1 cellular context compared by ENCODE assay signal in the genomic region with DNA sequence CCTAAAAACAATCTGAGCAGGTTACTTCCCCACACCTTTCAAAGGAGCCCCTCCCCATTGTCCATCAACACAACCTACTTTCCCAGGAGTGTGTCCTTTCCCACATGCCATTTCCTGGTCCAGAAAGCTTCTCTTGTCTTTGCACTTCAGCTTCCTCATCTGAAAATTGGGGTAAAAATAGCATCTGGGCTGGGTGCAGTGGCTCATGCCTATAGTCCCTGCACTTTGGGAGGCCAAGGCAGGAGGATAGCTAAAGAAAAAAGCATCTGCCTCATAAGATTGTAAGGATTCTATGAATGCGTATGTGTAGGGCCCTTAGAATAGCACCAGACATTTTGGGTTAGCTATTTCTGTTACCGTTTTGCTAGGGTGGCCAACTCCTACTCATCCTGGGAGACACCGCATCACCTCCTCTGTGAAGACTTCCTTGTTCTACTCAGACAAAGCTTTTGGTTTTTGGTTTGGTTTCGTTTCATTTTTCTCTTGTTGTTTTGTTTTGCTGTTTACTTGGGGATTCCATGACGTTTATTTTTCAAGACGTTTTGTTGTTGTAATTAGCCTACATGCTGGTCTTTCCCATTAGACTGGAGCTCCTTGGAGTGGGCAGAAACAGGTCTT.
TF ChIP-seq lines count a peak whose summit lies in the region.

No MANE protein-coding gene starts in this region.

TF ChIP-seq in GM12878, 131 proteins besides CTCF, POLR2A, EP300 and RAD21 (continued from another document and continues in another):
- TF ChIP-seq ATF2 (IDR thresholded peaks at IDR 0.05; ENCODE audit: low read length) (peak; percentile 44; the same call in 1 of the 2 replicates), IKZF1 (conservative IDR thresholded peaks at IDR 0.05) (no peak; the same call in 1 of the 2 replicates), MTA3 (IDR thresholded peaks at IDR 0.05; ENCODE audit: borderline replicate concordance, low read length) (peak; percentile 41; the same call in 1 of the 2 replicates), SIX5 (IDR thresholded peaks at IDR 0.05; ENCODE audit: low read depth, low read length, severe bottlenecking) (no peak), SUZ12 (IDR thresholded peaks at IDR 0.05; ENCODE audit: unreplicated experiment) (no peak), ETV6 (conservative IDR thresholded peaks at IDR 0.05 in 1 of 2, IDR thresholded peaks at IDR 0.05 in 1 of 2; ENCODE audit: borderline replicate concordance in 1 of 2, low read depth in 1 of 2) (peak in 1 of 2 experiments; percentile 60; a peak in 1 of 4 replicates), JUND (IDR thresholded peaks at IDR 0.05; ENCODE audit: low read depth, low read length) (no peak), YBX1 (IDR thresholded peaks at IDR 0.05) (no peak), CBX5 (IDR thresholded peaks at IDR 0.05; ENCODE audit: low read depth) (no peak), SPI1 (IDR thresholded peaks at IDR 0.05; ENCODE audit: borderline replicate concordance, insufficient read depth, low read depth, low read length) (peak; percentile 43), GATAD2B (conservative IDR thresholded peaks at IDR 0.05; ENCODE audit: low read depth) (no peak), CREM (IDR thresholded peaks at IDR 0.05; ENCODE audit: low read depth) (peak; percentile 50; the same call in 1 of the 2 replicates), MEF2A (IDR thresholded peaks at IDR 0.05; ENCODE audit: insufficient read depth, low read depth, low read length) (peak; percentile 80), CEBPB (IDR thresholded peaks at IDR 0.05; ENCODE audit: borderline replicate concordance in 1 of 2, low read depth in 2 of 2, low read length in 2 of 2) (no peak), SUPT20H (IDR thresholded peaks at IDR 0.05; ENCODE audit: borderline replicate concordance, control insufficient read depth, low read depth, low read length) (no peak), CREB1 (IDR thresholded peaks at IDR 0.05; ENCODE audit: low read depth) (peak; percentile 51), BRCA1 (IDR thresholded peaks at IDR 0.05; ENCODE audit: low read depth, low read length) (no peak), FOS (IDR thresholded peaks at IDR 0.05; ENCODE audit: borderline replicate concordance, extremely low read depth, insufficient read length) (no peak), FOXK2 (IDR thresholded peaks at IDR 0.05) (peak; percentile 28; the same call in 1 of the 2 replicates), KAT2A (conservative IDR thresholded peaks at IDR 0.05; ENCODE audit: control insufficient read depth, low read depth, low read length) (no peak), MAX (IDR thresholded peaks at IDR 0.05; ENCODE audit: low read depth, low read length) (no peak), IRF5 (IDR thresholded peaks at IDR 0.05; ENCODE audit: borderline replicate concordance) (no peak), TCF3 (IDR thresholded peaks at IDR 0.05; ENCODE audit: borderline replicate concordance, insufficient read depth, low read depth, low read length) (no peak), TCF7 (IDR thresholded peaks at IDR 0.05; ENCODE audit: borderline replicate concordance) (no peak)
- TF ChIP-seq, protein P1, sequence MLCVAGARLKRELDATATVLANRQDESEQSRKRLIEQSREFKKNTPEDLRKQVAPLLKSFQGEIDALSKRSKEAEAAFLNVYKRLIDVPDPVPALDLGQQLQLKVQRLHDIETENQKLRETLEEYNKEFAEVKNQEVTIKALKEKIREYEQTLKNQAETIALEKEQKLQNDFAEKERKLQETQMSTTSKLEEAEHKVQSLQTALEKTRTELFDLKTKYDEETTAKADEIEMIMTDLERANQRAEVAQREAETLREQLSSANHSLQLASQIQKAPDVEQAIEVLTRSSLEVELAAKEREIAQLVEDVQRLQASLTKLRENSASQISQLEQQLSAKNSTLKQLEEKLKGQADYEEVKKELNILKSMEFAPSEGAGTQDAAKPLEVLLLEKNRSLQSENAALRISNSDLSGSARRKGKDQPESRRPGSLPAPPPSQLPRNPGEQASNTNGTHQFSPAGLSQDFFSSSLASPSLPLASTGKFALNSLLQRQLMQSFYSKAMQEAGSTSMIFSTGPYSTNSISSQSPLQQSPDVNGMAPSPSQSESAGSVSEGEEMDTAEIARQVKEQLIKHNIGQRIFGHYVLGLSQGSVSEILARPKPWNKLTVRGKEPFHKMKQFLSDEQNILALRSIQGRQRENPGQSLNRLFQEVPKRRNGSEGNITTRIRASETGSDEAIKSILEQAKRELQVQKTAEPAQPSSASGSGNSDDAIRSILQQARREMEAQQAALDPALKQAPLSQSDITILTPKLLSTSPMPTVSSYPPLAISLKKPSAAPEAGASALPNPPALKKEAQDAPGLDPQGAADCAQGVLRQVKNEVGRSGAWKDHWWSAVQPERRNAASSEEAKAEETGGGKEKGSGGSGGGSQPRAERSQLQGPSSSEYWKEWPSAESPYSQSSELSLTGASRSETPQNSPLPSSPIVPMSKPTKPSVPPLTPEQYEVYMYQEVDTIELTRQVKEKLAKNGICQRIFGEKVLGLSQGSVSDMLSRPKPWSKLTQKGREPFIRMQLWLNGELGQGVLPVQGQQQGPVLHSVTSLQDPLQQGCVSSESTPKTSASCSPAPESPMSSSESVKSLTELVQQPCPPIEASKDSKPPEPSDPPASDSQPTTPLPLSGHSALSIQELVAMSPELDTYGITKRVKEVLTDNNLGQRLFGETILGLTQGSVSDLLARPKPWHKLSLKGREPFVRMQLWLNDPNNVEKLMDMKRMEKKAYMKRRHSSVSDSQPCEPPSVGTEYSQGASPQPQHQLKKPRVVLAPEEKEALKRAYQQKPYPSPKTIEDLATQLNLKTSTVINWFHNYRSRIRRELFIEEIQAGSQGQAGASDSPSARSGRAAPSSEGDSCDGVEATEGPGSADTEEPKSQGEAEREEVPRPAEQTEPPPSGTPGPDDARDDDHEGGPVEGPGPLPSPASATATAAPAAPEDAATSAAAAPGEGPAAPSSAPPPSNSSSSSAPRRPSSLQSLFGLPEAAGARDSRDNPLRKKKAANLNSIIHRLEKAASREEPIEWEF (IDR thresholded peaks at IDR 0.05; ENCODE audit: insufficient replicate concordance, low read depth, low read length), result no peak
- TF ChIP-seq, protein P2, sequence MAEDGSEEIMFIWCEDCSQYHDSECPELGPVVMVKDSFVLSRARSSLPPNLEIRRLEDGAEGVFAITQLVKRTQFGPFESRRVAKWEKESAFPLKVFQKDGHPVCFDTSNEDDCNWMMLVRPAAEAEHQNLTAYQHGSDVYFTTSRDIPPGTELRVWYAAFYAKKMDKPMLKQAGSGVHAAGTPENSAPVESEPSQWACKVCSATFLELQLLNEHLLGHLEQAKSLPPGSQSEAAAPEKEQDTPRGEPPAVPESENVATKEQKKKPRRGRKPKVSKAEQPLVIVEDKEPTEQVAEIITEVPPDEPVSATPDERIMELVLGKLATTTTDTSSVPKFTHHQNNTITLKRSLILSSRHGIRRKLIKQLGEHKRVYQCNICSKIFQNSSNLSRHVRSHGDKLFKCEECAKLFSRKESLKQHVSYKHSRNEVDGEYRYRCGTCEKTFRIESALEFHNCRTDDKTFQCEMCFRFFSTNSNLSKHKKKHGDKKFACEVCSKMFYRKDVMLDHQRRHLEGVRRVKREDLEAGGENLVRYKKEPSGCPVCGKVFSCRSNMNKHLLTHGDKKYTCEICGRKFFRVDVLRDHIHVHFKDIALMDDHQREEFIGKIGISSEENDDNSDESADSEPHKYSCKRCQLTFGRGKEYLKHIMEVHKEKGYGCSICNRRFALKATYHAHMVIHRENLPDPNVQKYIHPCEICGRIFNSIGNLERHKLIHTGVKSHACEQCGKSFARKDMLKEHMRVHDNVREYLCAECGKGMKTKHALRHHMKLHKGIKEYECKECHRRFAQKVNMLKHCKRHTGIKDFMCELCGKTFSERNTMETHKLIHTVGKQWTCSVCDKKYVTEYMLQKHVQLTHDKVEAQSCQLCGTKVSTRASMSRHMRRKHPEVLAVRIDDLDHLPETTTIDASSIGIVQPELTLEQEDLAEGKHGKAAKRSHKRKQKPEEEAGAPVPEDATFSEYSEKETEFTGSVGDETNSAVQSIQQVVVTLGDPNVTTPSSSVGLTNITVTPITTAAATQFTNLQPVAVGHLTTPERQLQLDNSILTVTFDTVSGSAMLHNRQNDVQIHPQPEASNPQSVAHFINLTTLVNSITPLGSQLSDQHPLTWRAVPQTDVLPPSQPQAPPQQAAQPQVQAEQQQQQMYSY (CRISPR knock-in tag; IDR thresholded peaks at IDR 0.05), result no peak
- TF ChIP-seq, protein P3, sequence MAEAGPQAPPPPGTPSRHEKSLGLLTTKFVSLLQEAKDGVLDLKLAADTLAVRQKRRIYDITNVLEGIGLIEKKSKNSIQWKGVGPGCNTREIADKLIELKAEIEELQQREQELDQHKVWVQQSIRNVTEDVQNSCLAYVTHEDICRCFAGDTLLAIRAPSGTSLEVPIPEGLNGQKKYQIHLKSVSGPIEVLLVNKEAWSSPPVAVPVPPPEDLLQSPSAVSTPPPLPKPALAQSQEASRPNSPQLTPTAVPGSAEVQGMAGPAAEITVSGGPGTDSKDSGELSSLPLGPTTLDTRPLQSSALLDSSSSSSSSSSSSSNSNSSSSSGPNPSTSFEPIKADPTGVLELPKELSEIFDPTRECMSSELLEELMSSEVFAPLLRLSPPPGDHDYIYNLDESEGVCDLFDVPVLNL (IDR thresholded peaks at IDR 0.05; ENCODE audit: low read depth, low read length), result no peak
- TF ChIP-seq, protein P4, sequence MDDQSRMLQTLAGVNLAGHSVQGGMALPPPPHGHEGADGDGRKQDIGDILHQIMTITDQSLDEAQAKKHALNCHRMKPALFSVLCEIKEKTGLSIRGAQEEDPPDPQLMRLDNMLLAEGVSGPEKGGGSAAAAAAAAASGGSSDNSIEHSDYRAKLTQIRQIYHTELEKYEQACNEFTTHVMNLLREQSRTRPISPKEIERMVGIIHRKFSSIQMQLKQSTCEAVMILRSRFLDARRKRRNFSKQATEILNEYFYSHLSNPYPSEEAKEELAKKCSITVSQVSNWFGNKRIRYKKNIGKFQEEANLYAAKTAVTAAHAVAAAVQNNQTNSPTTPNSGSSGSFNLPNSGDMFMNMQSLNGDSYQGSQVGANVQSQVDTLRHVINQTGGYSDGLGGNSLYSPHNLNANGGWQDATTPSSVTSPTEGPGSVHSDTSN (IDR thresholded peaks at IDR 0.05; ENCODE audit: insufficient replicate concordance, low read depth, low read length), result no peak
- TF ChIP-seq, protein P5, sequence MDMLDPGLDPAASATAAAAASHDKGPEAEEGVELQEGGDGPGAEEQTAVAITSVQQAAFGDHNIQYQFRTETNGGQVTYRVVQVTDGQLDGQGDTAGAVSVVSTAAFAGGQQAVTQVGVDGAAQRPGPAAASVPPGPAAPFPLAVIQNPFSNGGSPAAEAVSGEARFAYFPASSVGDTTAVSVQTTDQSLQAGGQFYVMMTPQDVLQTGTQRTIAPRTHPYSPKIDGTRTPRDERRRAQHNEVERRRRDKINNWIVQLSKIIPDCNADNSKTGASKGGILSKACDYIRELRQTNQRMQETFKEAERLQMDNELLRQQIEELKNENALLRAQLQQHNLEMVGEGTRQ (IDR thresholded peaks at IDR 0.05; ENCODE audit: borderline replicate concordance, low read depth, low read length), result no peak
- TF ChIP-seq, protein P6, sequence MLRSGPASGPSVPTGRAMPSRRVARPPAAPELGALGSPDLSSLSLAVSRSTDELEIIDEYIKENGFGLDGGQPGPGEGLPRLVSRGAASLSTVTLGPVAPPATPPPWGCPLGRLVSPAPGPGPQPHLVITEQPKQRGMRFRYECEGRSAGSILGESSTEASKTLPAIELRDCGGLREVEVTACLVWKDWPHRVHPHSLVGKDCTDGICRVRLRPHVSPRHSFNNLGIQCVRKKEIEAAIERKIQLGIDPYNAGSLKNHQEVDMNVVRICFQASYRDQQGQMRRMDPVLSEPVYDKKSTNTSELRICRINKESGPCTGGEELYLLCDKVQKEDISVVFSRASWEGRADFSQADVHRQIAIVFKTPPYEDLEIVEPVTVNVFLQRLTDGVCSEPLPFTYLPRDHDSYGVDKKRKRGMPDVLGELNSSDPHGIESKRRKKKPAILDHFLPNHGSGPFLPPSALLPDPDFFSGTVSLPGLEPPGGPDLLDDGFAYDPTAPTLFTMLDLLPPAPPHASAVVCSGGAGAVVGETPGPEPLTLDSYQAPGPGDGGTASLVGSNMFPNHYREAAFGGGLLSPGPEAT (IDR thresholded peaks at IDR 0.05; ENCODE audit: low read depth), result no peak
- TF ChIP-seq, protein P7, sequence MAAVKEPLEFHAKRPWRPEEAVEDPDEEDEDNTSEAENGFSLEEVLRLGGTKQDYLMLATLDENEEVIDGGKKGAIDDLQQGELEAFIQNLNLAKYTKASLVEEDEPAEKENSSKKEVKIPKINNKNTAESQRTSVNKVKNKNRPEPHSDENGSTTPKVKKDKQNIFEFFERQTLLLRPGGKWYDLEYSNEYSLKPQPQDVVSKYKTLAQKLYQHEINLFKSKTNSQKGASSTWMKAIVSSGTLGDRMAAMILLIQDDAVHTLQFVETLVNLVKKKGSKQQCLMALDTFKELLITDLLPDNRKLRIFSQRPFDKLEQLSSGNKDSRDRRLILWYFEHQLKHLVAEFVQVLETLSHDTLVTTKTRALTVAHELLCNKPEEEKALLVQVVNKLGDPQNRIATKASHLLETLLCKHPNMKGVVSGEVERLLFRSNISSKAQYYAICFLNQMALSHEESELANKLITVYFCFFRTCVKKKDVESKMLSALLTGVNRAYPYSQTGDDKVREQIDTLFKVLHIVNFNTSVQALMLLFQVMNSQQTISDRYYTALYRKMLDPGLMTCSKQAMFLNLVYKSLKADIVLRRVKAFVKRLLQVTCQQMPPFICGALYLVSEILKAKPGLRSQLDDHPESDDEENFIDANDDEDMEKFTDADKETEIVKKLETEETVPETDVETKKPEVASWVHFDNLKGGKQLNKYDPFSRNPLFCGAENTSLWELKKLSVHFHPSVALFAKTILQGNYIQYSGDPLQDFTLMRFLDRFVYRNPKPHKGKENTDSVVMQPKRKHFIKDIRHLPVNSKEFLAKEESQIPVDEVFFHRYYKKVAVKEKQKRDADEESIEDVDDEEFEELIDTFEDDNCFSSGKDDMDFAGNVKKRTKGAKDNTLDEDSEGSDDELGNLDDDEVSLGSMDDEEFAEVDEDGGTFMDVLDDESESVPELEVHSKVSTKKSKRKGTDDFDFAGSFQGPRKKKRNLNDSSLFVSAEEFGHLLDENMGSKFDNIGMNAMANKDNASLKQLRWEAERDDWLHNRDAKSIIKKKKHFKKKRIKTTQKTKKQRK (IDR thresholded peaks at IDR 0.05; ENCODE audit: low read depth, low read length), result no peak
